In genomic region chr20:47332381-47333206, GRCh38 we compare ENCODE assay signal across 3 cellular contexts.
TF ChIP-seq lines count a peak whose summit lies in the region.

No MANE protein-coding gene starts in this region.

TF ChIP-seq in SK-N-SH, 30 proteins besides CTCF, POLR2A, EP300 and RAD21 (continued from another document):
- TF ChIP-seq ZBTB33 (IDR thresholded peaks at IDR 0.05; ENCODE audit: borderline replicate concordance, low read depth) (no peak), EZH2phosphoT487 (IDR thresholded peaks at IDR 0.05; ENCODE audit: borderline replicate concordance, low read depth) (no peak), NRF1 (IDR thresholded peaks at IDR 0.05; ENCODE audit: low read depth, low read length) (no peak), YY1 (IDR thresholded peaks at IDR 0.05; ENCODE audit: low read depth) (no peak), RXRA (IDR thresholded peaks at IDR 0.05; ENCODE audit: borderline replicate concordance, low read depth) (no peak)

TF ChIP-seq in SK-N-SH treated with all-trans-retinoic acid at 6 μM for 48 hours, 23 proteins besides CTCF, POLR2A, EP300 and RAD21 (continued from another document):
- no peak for TF ChIP-seq SNAI2 (CRISPR knock-in tag; IDR thresholded peaks at IDR 0.05)

TF ChIP-seq in GM12878, 131 proteins besides CTCF, POLR2A, EP300 and RAD21 (continued from another document):
- no peak for TF ChIP-seq ZBTB33 (IDR thresholded peaks at IDR 0.05)
